In genomic region chr5:6722015-6722414, GRCh38 we compare ENCODE assay signal across 8 cellular contexts. TPM values are rescaled to one million over a fixed set of nuclear protein-coding genes. Genes with fewer than 3 reads are reported as not detected.
DNase-seq lines count a peak whose midpoint lies in the region; ATAC-seq and TF ChIP-seq lines count a peak whose summit lies in the region.

No MANE protein-coding gene starts in this region.

- peak overlapping the region; percentile 4 for H2AK9ac ChIP-seq in IMR-90 (replicated peaks; ENCODE audit: low read depth, low read length, poor library complexity)

- H3K23ac ChIP-seq in IMR-90 (ENCODE audit: low read depth, low read length): peak overlapping the region; percentile 19

- WGBS in IMR-90 (ENCODE audit: extremely low coverage in 2 of 2, insufficient read length in 1 of 2), 2 experiments: no CpG with 5 or more reads among the region's 6 CpGs
- WGBS in esophagus muscularis mucosa: 22% methylated on average over 6 of the region's 6 CpGs

- peak overlapping the region; percentile 39; the same call in 1 of the 2 replicates for H3K14ac ChIP-seq in IMR-90 (replicated peaks; ENCODE audit: low read depth, low read length)

- intact Hi-C loops in IMR-90 (cut with micrococcal nuclease) (no loop called here), esophagus muscularis mucosa (cut with DNase I) (no loop called here)

- H3K27me3 ChIP-seq in IMR-90 (ENCODE audit: control insufficient read depth, insufficient read depth, low read length) (no peaks in the 10 kb centered on the region), esophagus muscularis mucosa (no peaks in the 10 kb centered on the region)

- H2AFZ ChIP-seq in IMR-90 (replicated peaks; ENCODE audit: low read length, poor library complexity): peak overlapping the region; percentile 47

- no peak overlapping the region for H2BK15ac ChIP-seq in IMR-90 (ENCODE audit: low read depth, low read length)

- peak overlapping the region; percentile 65 for H3K4ac ChIP-seq in IMR-90 (ENCODE audit: low read depth, low read length)

- peak overlapping the region; percentile 10; the same call in 1 of the 2 replicates for H2AK5ac ChIP-seq in IMR-90 (ENCODE audit: low read depth, low read length)

- POLR2A ChIA-PET in IMR-90 (lab: Charles Lee; ENCODE audit: unreplicated experiment): interaction anchor here (0.8 kb wide), 1 partner anchor 10 kb away, joined by 3 read pairs; no protein-coding TSS in a partner anchor

- TF ChIP-seq RAD21 in IMR-90 (IDR thresholded peaks at IDR 0.05; ENCODE audit: low read length): no peak

- dilution Hi-C loops in IMR-90 (cut with HindIII; ENCODE audit: low sequenced_read_pairs, unreplicated experiment): no loop called here

- peaks cover 0 to 83% of the 10 kb centered on the region in 2 experiments; a peak in 2 of 4 replicates for H3K79me1 ChIP-seq in IMR-90 (ENCODE audit: low read depth in 1 of 2, low read length in 2 of 2)

- peak overlapping the region; percentile 3; the same call in 1 of the 2 replicates for H2BK20ac ChIP-seq in IMR-90 (ENCODE audit: low read depth, low read length)

- H3K27ac Mint-ChIP-seq in stimulated activated naive CD8-positive, alpha-beta T cell treated with anti-CD3 and anti-CD28 coated beads, Interleukin-15, amount 100 ng/mL, for 72 hours: peak overlapping the region in 1 of 2 donors; percentile 26

- H3K4me3 Mint-ChIP-seq in stimulated activated naive CD8-positive, alpha-beta T cell treated with anti-CD3 and anti-CD28 coated beads, Interleukin-15, amount 100 ng/mL, for 72 hours: peak overlapping the region; percentile 61 to 80

- TF ChIP-seq POLR2A in IMR-90 (IDR thresholded peaks at IDR 0.05; ENCODE audit: low read depth, low read length) (no peak), esophagus muscularis mucosa (IDR thresholded peaks at IDR 0.05; ENCODE audit: low read depth) (no peak)

- no peaks in the 10 kb centered on the region for H3K9me3 Mint-ChIP-seq in stimulated activated naive CD8-positive, alpha-beta T cell treated with anti-CD3 and anti-CD28 coated beads, Interleukin-15, amount 100 ng/mL, for 72 hours

- CTCF ChIA-PET in IMR-90 (lab: Yijun Ruan, JAX): no interaction called here

- H4K5ac ChIP-seq in IMR-90 (ENCODE audit: low read depth, low read length): peak overlapping the region; percentile 30

- H3K9ac ChIP-seq in IMR-90 (ENCODE audit: low read depth, low read length): peak overlapping the region; percentile 7

- H3K36me3 ChIP-seq in IMR-90 (ENCODE audit: control insufficient read depth, insufficient read depth, low read length) (peaks cover 5% of the 10 kb centered on the region), esophagus muscularis mucosa (peaks cover 0 to 4% (median 0%) of the 10 kb centered on the region in 4 donors)

- 0 out of 2 replicates have a peak overlapping the region, but pooled peaks have one; percentile 34 for H4K91ac ChIP-seq in IMR-90 (ENCODE audit: insufficient read depth, low read depth, low read length)

- H3K9me1 ChIP-seq in IMR-90 (ENCODE audit: insufficient read depth, low read length): peaks cover 66% of the 10 kb centered on the region

- H2BK120ac ChIP-seq in IMR-90 (ENCODE audit: low read depth, low read length): peak overlapping the region; percentile 43; the same call in 1 of the 2 replicates

- TF ChIP-seq CTCF in AG09309 (IDR thresholded peaks at IDR 0.05; ENCODE audit: control insufficient read depth, insufficient read depth, low read depth, low read length, missing control alignments) (no peak), IMR-90 (conservative IDR thresholded peaks at IDR 0.05; ENCODE audit: low read depth, low read length) (no peak), esophagus muscularis mucosa (IDR thresholded peaks at IDR 0.05) (no peak)

- in situ Hi-C loops in IMR-90 (cut with MboI; ENCODE audit: low sequenced_read_pairs): no loop called here

- peaks cover 95% of the 10 kb centered on the region for H4K20me1 ChIP-seq in IMR-90 (ENCODE audit: insufficient read depth, low read length)

- ATAC-seq in GM19395 (IDR thresholded peaks at IDR 0.05; ENCODE audit: unreplicated experiment) (peak; percentile 69), IMR-90 (ENCODE audit: low read depth) (peak; percentile 9)
- ATAC-seq in stimulated activated naive CD8-positive, alpha-beta T cell treated with anti-CD3 and anti-CD28 coated beads, Interleukin-15, amount 100 ng/mL, for 72 hours: no peak

- peak overlapping the region; percentile 8 for H3K4me3 ChIP-seq in AG09309 (ENCODE audit: control insufficient read depth, low read depth, low read length)
- H3K4me3 ChIP-seq in IMR-90 (ENCODE audit: insufficient read depth, low read depth, low read length): peak overlapping the region; percentile 3; the same call in 1 of the 2 replicates
- peak overlapping the region; percentile 38 to 48 (median 42) for H3K4me3 ChIP-seq in esophagus muscularis mucosa

- peak overlapping the region; percentile 17 for H2BK5ac ChIP-seq in IMR-90 (ENCODE audit: low read depth, low read length, poor library complexity, severe bottlenecking)

- H3K4me2 ChIP-seq in IMR-90 (ENCODE audit: low read depth, low read length): peak overlapping the region; percentile 88

- peaks cover 99% of the 10 kb centered on the region for H3K4me1 Mint-ChIP-seq in stimulated activated naive CD8-positive, alpha-beta T cell treated with anti-CD3 and anti-CD28 coated beads, Interleukin-15, amount 100 ng/mL, for 72 hours

- no peak overlapping the region; the same call in 1 of the 2 replicates for H3K18ac ChIP-seq in IMR-90 (ENCODE audit: low read depth, low read length)

- H3K9me3 ChIP-seq in IMR-90 (ENCODE audit: control insufficient read depth, insufficient read depth, low read length): no peaks in the 10 kb centered on the region
- H3K9me3 ChIP-seq in esophagus muscularis mucosa: no peaks in the 10 kb centered on the region

- H3K27me3 Mint-ChIP-seq in stimulated activated naive CD8-positive, alpha-beta T cell treated with anti-CD3 and anti-CD28 coated beads, Interleukin-15, amount 100 ng/mL, for 72 hours: no peaks in the 10 kb centered on the region

- H3K4me1 ChIP-seq in IMR-90 (ENCODE audit: control insufficient read depth, insufficient read depth, low read length) (peaks cover 43% of the 10 kb centered on the region), esophagus muscularis mucosa (peaks cover 80 to 100% (median 98%) of the 10 kb centered on the region in 4 donors)

- H4K8ac ChIP-seq in IMR-90 (ENCODE audit: low read depth in 2 of 2, low read length in 2 of 2): peak overlapping the region in 1 of 2 experiments; percentile 38; a peak in 2 of 4 replicates

- H3K27ac ChIP-seq in IMR-90 (ENCODE audit: insufficient read depth, low read length) (peak overlapping the region; percentile 58; the same call in 1 of the 2 replicates), esophagus muscularis mucosa (replicated peaks in 1 of 4) (peak overlapping the region; percentile 66 to 78 (median 68))

- BruUV-seq in IMR-90 (replicated peaks; lab: Mats Ljungman, UMichigan): no TSS peak

- DNase-seq in AG09309 (ENCODE audit: low read depth) (no peak), IMR-90 (peak; percentile 23), esophagus muscularis mucosa (ENCODE audit: extremely low spot score) (no peak), glomerular visceral epithelial cell (ENCODE audit: extremely low spot score) (no peak), retina (no peak), putamen (ENCODE audit: low spot score) (no peak)
- DNase-seq in stimulated activated naive CD8-positive, alpha-beta T cell treated with anti-CD3 and anti-CD28 coated beads, Interleukin-15, amount 100 ng/mL, for 72 hours: no peak

- no peak overlapping the region for H3K56ac ChIP-seq in IMR-90 (ENCODE audit: extremely low read depth, insufficient read depth, low read length)

- TF ChIP-seq EP300 in esophagus muscularis mucosa (IDR thresholded peaks at IDR 0.05): no peak

TF ChIP-seq in IMR-90, 13 proteins besides CTCF, POLR2A, EP300 and RAD21:
- TF ChIP-seq MXI1 (IDR thresholded peaks at IDR 0.05; ENCODE audit: borderline replicate concordance, low read depth, low read length) (0 out of 2 replicates have a peak, but pooled peaks have one; percentile 18), ELK1 (IDR thresholded peaks at IDR 0.05; ENCODE audit: borderline replicate concordance, low read depth, low read length) (no peak)

RNA-seq across cellular contexts. Expression of gene TENT4A, which starts 8.8 kb away (rescaled TPM):
- total RNA-seq in IMR-90 (2012; rRNA removed) (5.9 and 8.6 TPM in 2 replicates), esophagus muscularis mucosa (10 to 100 TPM; 17.0 to 21.9 (median 20.1) TPM)
- 17.2 and 19.8 TPM in 2 replicates for polyA plus RNA-seq in IMR-90 (2012; rRNA removed)
- polyA plus RNA-seq in IMR-90 (2012; cell fraction: cytosol; rRNA removed): 5.2 and 10.0 TPM in 2 replicates
- polyA plus RNA-seq in IMR-90 (2012; cell fraction: nucleus; rRNA removed; ENCODE audit: low replicate concordance): 74.3 and 80.4 TPM in 2 replicates
